1 cellular context compared by ENCODE assay signal in the genomic region with DNA sequence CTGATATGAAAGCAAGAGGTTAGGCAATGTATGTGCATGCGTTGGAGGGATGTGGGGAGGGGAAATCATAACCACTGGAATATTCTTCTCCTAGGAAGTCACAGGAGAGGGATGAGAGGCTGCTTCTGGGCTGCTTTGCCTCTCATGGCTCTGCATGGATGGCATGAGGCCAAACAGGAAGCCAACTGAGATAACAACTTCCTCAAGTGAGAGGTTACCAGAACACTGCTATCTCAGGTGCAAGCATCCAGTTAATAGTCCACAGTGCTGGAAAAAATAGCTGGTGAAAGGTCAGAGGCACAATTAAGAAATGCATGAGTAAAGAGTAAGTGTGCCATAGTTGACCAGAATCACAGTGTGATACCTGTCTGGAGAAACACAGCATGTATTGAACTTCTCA.
TF ChIP-seq lines count a peak whose summit lies in the region.

No MANE protein-coding gene starts in this region.

TF ChIP-seq in K562, 482 proteins besides CTCF, POLR2A, EP300 and RAD21 (continued from another document):
- TF ChIP-seq, protein P1, sequence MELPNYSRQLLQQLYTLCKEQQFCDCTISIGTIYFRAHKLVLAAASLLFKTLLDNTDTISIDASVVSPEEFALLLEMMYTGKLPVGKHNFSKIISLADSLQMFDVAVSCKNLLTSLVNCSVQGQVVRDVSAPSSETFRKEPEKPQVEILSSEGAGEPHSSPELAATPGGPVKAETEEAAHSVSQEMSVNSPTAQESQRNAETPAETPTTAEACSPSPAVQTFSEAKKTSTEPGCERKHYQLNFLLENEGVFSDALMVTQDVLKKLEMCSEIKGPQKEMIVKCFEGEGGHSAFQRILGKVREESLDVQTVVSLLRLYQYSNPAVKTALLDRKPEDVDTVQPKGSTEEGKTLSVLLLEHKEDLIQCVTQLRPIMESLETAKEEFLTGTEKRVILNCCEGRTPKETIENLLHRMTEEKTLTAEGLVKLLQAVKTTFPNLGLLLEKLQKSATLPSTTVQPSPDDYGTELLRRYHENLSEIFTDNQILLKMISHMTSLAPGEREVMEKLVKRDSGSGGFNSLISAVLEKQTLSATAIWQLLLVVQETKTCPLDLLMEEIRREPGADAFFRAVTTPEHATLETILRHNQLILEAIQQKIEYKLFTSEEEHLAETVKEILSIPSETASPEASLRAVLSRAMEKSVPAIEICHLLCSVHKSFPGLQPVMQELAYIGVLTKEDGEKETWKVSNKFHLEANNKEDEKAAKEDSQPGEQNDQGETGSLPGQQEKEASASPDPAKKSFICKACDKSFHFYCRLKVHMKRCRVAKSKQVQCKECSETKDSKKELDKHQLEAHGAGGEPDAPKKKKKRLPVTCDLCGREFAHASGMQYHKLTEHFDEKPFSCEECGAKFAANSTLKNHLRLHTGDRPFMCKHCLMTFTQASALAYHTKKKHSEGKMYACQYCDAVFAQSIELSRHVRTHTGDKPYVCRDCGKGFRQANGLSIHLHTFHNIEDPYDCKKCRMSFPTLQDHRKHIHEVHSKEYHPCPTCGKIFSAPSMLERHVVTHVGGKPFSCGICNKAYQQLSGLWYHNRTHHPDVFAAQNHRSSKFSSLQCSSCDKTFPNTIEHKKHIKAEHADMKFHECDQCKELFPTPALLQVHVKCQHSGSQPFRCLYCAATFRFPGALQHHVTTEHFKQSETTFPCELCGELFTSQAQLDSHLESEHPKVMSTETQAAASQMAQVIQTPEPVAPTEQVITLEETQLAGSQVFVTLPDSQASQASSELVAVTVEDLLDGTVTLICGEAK (IDR thresholded peaks at IDR 0.05) = peak; percentile 27; the same call in 1 of the 2 replicates
- TF ChIP-seq, protein P1 (CRISPR knock-in tag; IDR thresholded peaks at IDR 0.05) = no peak
- TF ChIP-seq GABPA (tag; conservative IDR thresholded peaks at IDR 0.05; ENCODE audit: low read depth) (peak; percentile 66), ZNF311 (CRISPR knock-in tag; IDR thresholded peaks at IDR 0.05) (no peak)
